ENCODE assay signal across 11 cellular contexts in the genomic region with DNA sequence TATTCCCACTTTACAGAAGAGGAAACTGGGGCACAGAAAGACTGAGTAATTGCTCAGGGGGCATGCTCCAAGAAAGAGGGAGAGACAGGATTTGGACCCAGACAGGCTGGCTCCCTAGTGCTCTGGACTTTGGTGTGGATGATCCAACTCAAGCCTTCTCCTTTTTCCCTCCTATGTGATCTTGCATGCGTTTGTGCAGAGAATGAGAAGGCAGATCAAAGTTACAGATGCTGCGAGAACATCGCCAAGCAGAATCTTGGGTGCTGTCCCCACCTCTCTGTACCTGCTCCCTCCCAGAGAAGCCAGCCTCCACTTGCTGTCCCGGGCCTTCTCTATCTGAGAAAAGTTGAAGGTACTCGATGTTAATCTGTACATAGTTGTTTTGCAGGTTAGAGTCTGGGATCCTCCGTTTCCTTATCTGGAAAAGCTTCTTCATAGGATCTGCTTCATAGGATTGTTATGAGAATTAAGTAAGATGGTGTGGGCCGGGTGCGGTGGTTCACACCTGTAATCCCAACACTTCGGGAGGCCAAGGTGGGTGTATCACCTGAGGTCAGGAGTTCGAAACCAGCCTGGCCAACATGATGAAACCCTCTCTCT. TPM values are rescaled to one million over a fixed set of nuclear protein-coding genes. Genes with fewer than 3 reads are reported as not detected.
A peak's percentile ranks its signal among the peaks of the same experiment; 100 is the strongest.
DNase-seq lines count a peak whose midpoint lies in the region; ATAC-seq and TF ChIP-seq lines count a peak whose summit lies in the region.
"Had no signal": no experiment of that assay in that cellular context is flagged by ENCODE, and none has a peak within 500 bp of the region (broad histone marks: within the 10 kb centered on the region; RNA-seq: fewer than 3 reads in every experiment).

No MANE protein-coding gene starts in this region.

- peaks cover 16% of the 10 kb centered on the region for H3K79me1 ChIP-seq in mesenchymal stem cell (replicated peaks; ENCODE audit: low read length, poor library complexity, severe bottlenecking)

- no peak for DNase-seq in activated naive CD4-positive, alpha-beta T cell treated with Interleukin-2 at 50 U/mL for 16 hours
- DNase-seq in activated naive CD8-positive, alpha-beta T cell treated with anti-CD3 and anti-CD28 coated beads, Interleukin-2, amount 10 ng/mL, durations not matched to agents 7 days and 5 days, result no peak
- DNase-seq in mesenchymal stem cell (no peak), transverse colon (no peak), iPS-NIHi11 (ENCODE audit: low spot score) (no peak), heart right ventricle (no peak)
- no peak for DNase-seq in stimulated activated CD4-positive, alpha-beta T cell treated with anti-CD3 and anti-CD28 coated beads, Interleukin-1b, Interleukin-23, amount 100 ng/mL, for 48 hours
- DNase-seq: esophagus squamous epithelium had no signal

- H3K9me3 Mint-ChIP-seq in activated naive CD4-positive, alpha-beta T cell treated with anti-CD3 and anti-CD28 coated beads, Interleukin-2, amount 50 U/mL, for 24 hours, result no peaks in the 10 kb centered on the region
- H3K9me3 Mint-ChIP-seq in activated naive CD8-positive, alpha-beta T cell treated with anti-CD3 and anti-CD28 coated beads, Interleukin-2, amount 10 ng/mL, durations not matched to agents 7 days and 5 days, result no peaks in the 10 kb centered on the region

- no peak overlapping the region for H3K27ac ChIP-seq in mesenchymal stem cell (ENCODE audit: low read length, poor library complexity, severe bottlenecking)
- peak overlapping the region; percentile 88 to 92 (median 90) for H3K27ac ChIP-seq in transverse colon
- peak overlapping the region in 1 of 10 donors; percentile 86 for H3K27ac ChIP-seq in heart right ventricle
- H3K27ac ChIP-seq: HL-60, SJSA1 had no signal

- H3K36me3 Mint-ChIP-seq in activated naive CD4-positive, alpha-beta T cell treated with anti-CD3 and anti-CD28 coated beads, Interleukin-2, amount 50 U/mL, for 24 hours, result no peaks in the 10 kb centered on the region
- peaks cover 3% of the 10 kb centered on the region for H3K36me3 Mint-ChIP-seq in activated naive CD8-positive, alpha-beta T cell treated with anti-CD3 and anti-CD28 coated beads, Interleukin-2, amount 10 ng/mL, durations not matched to agents 7 days and 5 days

- H2AFZ ChIP-seq in mesenchymal stem cell (ENCODE audit: low read depth, low read length), result no peak overlapping the region

- intact Hi-C loops in transverse colon (cut with DNase I; ENCODE audit: low total_unique reads), result loop anchor here (5.0 kb wide), 1 partner anchor 209 kb away; the partner anchor contains the start of gene LEO1
- intact Hi-C loops in heart right ventricle (cut with DNase I), result loop anchor here in 1 of 10 donors (5.0 kb wide), 1 partner anchor 46 kb away; no protein-coding TSS in a partner anchor

- no peaks in the 10 kb centered on the region for H3K27me3 Mint-ChIP-seq in activated naive CD4-positive, alpha-beta T cell treated with anti-CD3 and anti-CD28 coated beads, Interleukin-2, amount 50 U/mL, for 24 hours
- peaks cover 6% of the 10 kb centered on the region for H3K27me3 Mint-ChIP-seq in activated naive CD8-positive, alpha-beta T cell treated with anti-CD3 and anti-CD28 coated beads, Interleukin-2, amount 10 ng/mL, durations not matched to agents 7 days and 5 days

- no peak overlapping the region for H2BK15ac ChIP-seq in mesenchymal stem cell (ENCODE audit: low read depth, poor library complexity, severe bottlenecking)

- H3K4me2 ChIP-seq in mesenchymal stem cell (ENCODE audit: low read length, poor library complexity, severe bottlenecking), result no peak overlapping the region

- H3K36me3 ChIP-seq in mesenchymal stem cell (ENCODE audit: control insufficient read depth in 1 of 2, insufficient read depth in 2 of 2, low read depth in 1 of 2, low read length in 2 of 2), result no peaks in the 10 kb centered on the region
- no peaks in the 10 kb centered on the region for H3K36me3 ChIP-seq in transverse colon
- H3K36me3 ChIP-seq in heart right ventricle, result no peaks in the 10 kb centered on the region
- H3K36me3 ChIP-seq: esophagus squamous epithelium had no signal

- H3K4me1 Mint-ChIP-seq in activated naive CD4-positive, alpha-beta T cell treated with anti-CD3 and anti-CD28 coated beads, Interleukin-2, amount 50 U/mL, for 24 hours, result peaks cover 34% of the 10 kb centered on the region
- peaks cover 28% of the 10 kb centered on the region for H3K4me1 Mint-ChIP-seq in activated naive CD8-positive, alpha-beta T cell treated with anti-CD3 and anti-CD28 coated beads, Interleukin-2, amount 10 ng/mL, durations not matched to agents 7 days and 5 days

- H3K4ac ChIP-seq in mesenchymal stem cell (ENCODE audit: low read depth in 1 of 2, low read length in 2 of 2), result no peak overlapping the region

- peak overlapping the region in 1 of 2 experiments; percentile 94 for H3K4me3 ChIP-seq in mesenchymal stem cell (ENCODE audit: insufficient read depth in 1 of 2, low read depth in 1 of 2, low read length in 2 of 2)
- H3K4me3 ChIP-seq in transverse colon, result peak overlapping the region in 1 of 4 donors; percentile 75
- peak overlapping the region in 4 of 10 donors; percentile 66 to 78 (median 72) for H3K4me3 ChIP-seq in heart right ventricle

- H3K18ac ChIP-seq in mesenchymal stem cell (ENCODE audit: low read depth in 1 of 2, low read length in 2 of 2), result no peak overlapping the region

- ATAC-seq in activated naive CD8-positive, alpha-beta T cell treated with anti-CD3 and anti-CD28 coated beads, Interleukin-2, amount 10 ng/mL, durations not matched to agents 7 days and 5 days (ENCODE audit: low read depth), result no peak
- no peak for ATAC-seq in heart right ventricle

- no peak overlapping the region for H3K14ac ChIP-seq in mesenchymal stem cell (ENCODE audit: low read length in 2 of 2)

- TF ChIP-seq POLR2A in transverse colon (IDR thresholded peaks at IDR 0.05), result no peak

- TF ChIP-seq EP300 in transverse colon (IDR thresholded peaks at IDR 0.05; ENCODE audit: low read depth), result no peak

- H3K4me3 Mint-ChIP-seq in activated naive CD4-positive, alpha-beta T cell treated with anti-CD3 and anti-CD28 coated beads, Interleukin-2, amount 50 U/mL, for 24 hours, result peak overlapping the region; percentile 84
- peak overlapping the region; percentile 85 for H3K4me3 Mint-ChIP-seq in activated naive CD8-positive, alpha-beta T cell treated with anti-CD3 and anti-CD28 coated beads, Interleukin-2, amount 10 ng/mL, durations not matched to agents 7 days and 5 days

- TF ChIP-seq CTCF in transverse colon (IDR thresholded peaks at IDR 0.05) (no peak), heart right ventricle (IDR thresholded peaks at IDR 0.05) (no peak)

- no peak overlapping the region for H4K91ac ChIP-seq in mesenchymal stem cell (ENCODE audit: low read length)

- no peak overlapping the region for H2AK5ac ChIP-seq in mesenchymal stem cell (ENCODE audit: low read length, severe bottlenecking)

- H3K27ac Mint-ChIP-seq in activated naive CD4-positive, alpha-beta T cell treated with anti-CD3 and anti-CD28 coated beads, Interleukin-2, amount 50 U/mL, for 24 hours, result peak overlapping the region; percentile 79
- H3K27ac Mint-ChIP-seq in activated naive CD8-positive, alpha-beta T cell treated with anti-CD3 and anti-CD28 coated beads, Interleukin-2, amount 10 ng/mL, durations not matched to agents 7 days and 5 days, result peak overlapping the region; percentile 92

- H4K8ac ChIP-seq in mesenchymal stem cell (ENCODE audit: low read length), result no peak overlapping the region

- H2BK120ac ChIP-seq in mesenchymal stem cell (ENCODE audit: low read depth, low read length), result no peak overlapping the region

- POLR2A ChIA-PET in activated naive CD8-positive, alpha-beta T cell treated with anti-CD3 and anti-CD28 coated beads, Interleukin-2, amount 10 ng/mL, durations not matched to agents 7 days and 5 days (lab: Charles Lee), result interaction anchor here (0.9 to 2.9 kb wide), 9 partner anchors 10 to 498 kb away, joined by 3 to 23 read pairs (median 7); partner anchors contain the start of genes ATOSA and LEO1

- no peak overlapping the region for H2BK12ac ChIP-seq in mesenchymal stem cell (ENCODE audit: low read length in 2 of 2)

- H2BK5ac ChIP-seq in mesenchymal stem cell (ENCODE audit: low read depth, low read length, poor library complexity, severe bottlenecking), result no peak overlapping the region

- in situ Hi-C loops in transverse colon (cut with MboI; ENCODE audit: low pct_ligation_motif_present in 1 of 4, low pct_unique_long_range_greater_than_20kb in 1 of 4, low sequenced_read_pairs in 3 of 4), result no loop called here

- H3K27me3 ChIP-seq in mesenchymal stem cell (ENCODE audit: control insufficient read depth in 1 of 2, insufficient read depth in 1 of 2, low read length in 2 of 2) (no peaks in the 10 kb centered on the region), transverse colon (peaks cover 3% of the 10 kb centered on the region), heart right ventricle (peaks cover 0 to 19% (median 0%) of the 10 kb centered on the region in 7 donors)
- H3K27me3 ChIP-seq: esophagus squamous epithelium, SJSA1 had no signal

- peak overlapping the region; percentile 98 for H3K9ac ChIP-seq in mesenchymal stem cell (ENCODE audit: low read length)

- H3K23ac ChIP-seq in mesenchymal stem cell (ENCODE audit: low read length in 2 of 2), result no peak overlapping the region

- H3K9me3 ChIP-seq in mesenchymal stem cell (ENCODE audit: control insufficient read depth, low read length) (no peaks in the 10 kb centered on the region), transverse colon (no peaks in the 10 kb centered on the region), heart right ventricle (no peaks in the 10 kb centered on the region)
- H3K9me3 ChIP-seq: esophagus squamous epithelium, SJSA1 had no signal

- H3K4me1 ChIP-seq in mesenchymal stem cell (ENCODE audit: control insufficient read depth, insufficient read depth, low read depth, low read length) (peaks cover 3% of the 10 kb centered on the region), transverse colon (peaks cover 0 to 15% (median 12%) of the 10 kb centered on the region in 4 donors), heart right ventricle (peaks cover 0 to 19% (median 8%) of the 10 kb centered on the region in 9 donors)

- 84% methylated on average over 10 of the region's 10 CpGs for WGBS in mesenchymal stem cell
- WGBS in transverse colon (ENCODE audit: low coverage in 1 of 2), 2 donors, result 90% methylated on average over 10 of the region's 10 CpGs; no CpG with 5 or more reads in 1 of the 2 donors
- 85 to 87% methylated on average over 10 of the region's 10 CpGs for WGBS in heart right ventricle, 2 donors

RNA-seq across cellular contexts. Expression of gene GNB5, which starts 10.2 kb away (rescaled TPM):
- total RNA-seq in activated naive CD8-positive, alpha-beta T cell treated with anti-CD3 and anti-CD28 coated beads, Interleukin-2, amount 10 ng/mL, durations not matched to agents 7 days and 5 days, result 10 to 100 TPM; 36.1 to 40.5 TPM
- polyA plus RNA-seq in mesenchymal stem cell (2013, experiment 1 of 2), result 15.8 TPM
- polyA plus RNA-seq in mesenchymal stem cell (2013, experiment 2 of 2), result 15.7 TPM
- 10 to 100 TPM in 2 of 4 donors, 1 to 10 TPM in 1, under 1 TPM in 1; 0.60 to 12.7 (median 7.8) TPM for total RNA-seq in transverse colon
- 10 to 100 TPM in 4 of 10 donors, 1 to 10 TPM in 6; 6.4 to 12.8 (median 8.5) TPM for total RNA-seq in heart right ventricle
- polyA plus RNA-seq in heart right ventricle, result 1 to 10 TPM; 4.7 to 6.8 TPM
